In the genomic region with DNA sequence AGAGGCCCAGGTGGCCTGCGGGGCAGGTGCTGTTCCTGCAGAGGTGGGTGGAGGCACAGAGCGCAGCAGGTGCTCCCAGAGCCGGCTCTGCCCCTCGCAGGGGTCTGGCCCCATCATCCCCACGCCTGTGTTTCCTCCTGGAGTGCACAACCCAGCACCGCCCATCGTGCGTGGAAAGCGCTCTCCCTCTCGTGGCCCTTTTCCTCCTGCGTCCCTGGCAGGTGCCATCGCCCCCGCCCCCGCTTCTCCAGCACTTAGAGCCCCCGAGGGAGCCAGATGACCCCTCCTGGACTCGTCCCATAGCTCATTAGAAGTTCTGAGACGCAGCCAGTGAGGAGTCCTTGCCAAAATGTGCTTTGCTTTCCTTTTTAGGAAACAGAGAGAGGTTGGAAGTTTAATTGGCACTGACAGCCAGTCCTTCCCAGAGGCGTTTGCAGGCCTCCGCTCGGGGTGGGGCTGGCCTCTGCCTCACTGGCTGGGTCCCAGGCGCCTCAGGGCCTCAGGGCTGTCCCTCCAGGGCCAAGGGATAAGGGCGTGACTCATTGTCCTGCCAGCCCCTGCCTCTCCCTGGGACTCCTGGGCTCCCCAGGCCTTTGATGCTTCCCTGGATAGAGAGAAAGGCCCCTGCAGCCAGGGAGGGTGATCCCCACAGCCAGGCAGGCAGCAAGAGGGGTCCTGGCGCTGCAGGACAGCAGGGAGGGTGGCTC, we compare ENCODE assay signal across 7 cellular contexts. TPM values are rescaled to one million over a fixed set of nuclear protein-coding genes. Genes with fewer than 3 reads are reported as not detected.
DNase-seq lines count a peak whose midpoint lies in the region; ATAC-seq and TF ChIP-seq lines count a peak whose summit lies in the region.

No MANE protein-coding gene starts in this region.

- peaks cover 6% of the 10 kb centered on the region for H3K9me3 Mint-ChIP-seq in mesothelial cell of epicardium

- no peak for TF ChIP-seq POLR2A in thyroid gland (IDR thresholded peaks at IDR 0.05)

- intact Hi-C loops in thyroid gland (cut with DNase I): no loop called here

- H3K27me3 ChIP-seq in esophagus (ENCODE audit: control insufficient read depth in 1 of 2, insufficient read depth in 2 of 2, low read length in 2 of 2) (no peaks in the 10 kb centered on the region), thyroid gland (no peaks in the 10 kb centered on the region)

- H3K27me3 Mint-ChIP-seq in mesothelial cell of epicardium (ENCODE audit: low read depth) (no peaks in the 10 kb centered on the region), T-helper 17 cell (no peaks in the 10 kb centered on the region)

- H3K36me3 Mint-ChIP-seq in mesothelial cell of epicardium: peaks cover 10% of the 10 kb centered on the region
- H3K36me3 Mint-ChIP-seq in T-helper 17 cell (ENCODE audit: low read depth): no peaks in the 10 kb centered on the region

- H3K27ac Mint-ChIP-seq in mesothelial cell of epicardium: peak overlapping the region; percentile 34
- H3K27ac Mint-ChIP-seq in T-helper 17 cell: no peak overlapping the region

- H3K4me3 Mint-ChIP-seq in mesothelial cell of epicardium (no peak overlapping the region), T-helper 17 cell (no peak overlapping the region)

- H3K27ac ChIP-seq in esophagus (ENCODE audit: low read depth in 2 of 2, low read length in 1 of 2) (peak overlapping the region; percentile 79 to 89), thyroid gland (no peak overlapping the region)

- DNase-seq in NCI-H1092 (lab: John Stamatoyannopoulos, UW) (peak; percentile 69), mesothelial cell of epicardium (ENCODE audit: low spot score in 2 of 2, unreplicated experiment in 2 of 2) (no peak), ureter (ENCODE audit: low spot score) (peak; percentile 87), thyroid gland (no peak), T-helper 17 cell (no peak), NCI-H69 (lab: John Stamatoyannopoulos, UW) (no peak)

- WGBS in esophagus, 2 donors: 32 to 39% methylated on average over 22 to 23 of the region's 23 CpGs
- 79 to 83% methylated on average over 18 to 22 of the region's 23 CpGs for WGBS in thyroid gland, 2 donors

- no peak for ATAC-seq in T-helper 17 cell

- TF ChIP-seq CTCF in mesothelial cell of epicardium (IDR thresholded peaks at IDR 0.05; ENCODE audit: unreplicated experiment) (no peak), thyroid gland (IDR thresholded peaks at IDR 0.05) (no peak)

- no peak overlapping the region for H3K4me3 ChIP-seq in esophagus (ENCODE audit: low read depth in 1 of 2, low read length in 2 of 2)
- H3K4me3 ChIP-seq in thyroid gland (replicated peaks in 1 of 3): no peak overlapping the region

- H3K36me3 ChIP-seq in esophagus (ENCODE audit: control insufficient read depth in 2 of 2, insufficient read depth in 2 of 2, low read length in 1 of 2) (peaks cover 0 to 19% of the 10 kb centered on the region in 2 donors), thyroid gland (peaks cover 0 to 2% of the 10 kb centered on the region in 2 donors)

- peaks cover 6 to 14% of the 10 kb centered on the region in 2 donors for H3K4me1 ChIP-seq in esophagus (ENCODE audit: control insufficient read depth in 2 of 2, insufficient read depth in 2 of 2, low read length in 1 of 2)
- H3K4me1 ChIP-seq in thyroid gland: peaks cover 0 to 10% of the 10 kb centered on the region in 2 donors

- H3K4me1 Mint-ChIP-seq in mesothelial cell of epicardium: peaks cover 5% of the 10 kb centered on the region
- H3K4me1 Mint-ChIP-seq in T-helper 17 cell: no peaks in the 10 kb centered on the region

- H3K9me3 ChIP-seq in esophagus (ENCODE audit: control insufficient read depth in 2 of 2, insufficient read depth in 1 of 2, low read depth in 1 of 2, low read length in 1 of 2) (no peaks in the 10 kb centered on the region), thyroid gland (no peaks in the 10 kb centered on the region), T-helper 17 cell (ENCODE audit: control insufficient read depth, low read length, poor library complexity, severe bottlenecking) (no peaks in the 10 kb centered on the region)

RNA-seq across cellular contexts. Expression of a gene that starts 32.2 kb away (rescaled TPM):
- polyA plus RNA-seq in esophagus: 10 to 100 TPM; 21.5 to 26.7 TPM
- total RNA-seq in mesothelial cell of epicardium: 23.1 to 26.9 TPM (median 26.5 TPM) in 3 replicates
- 26.2 TPM for total RNA-seq in ureter
- 10 to 100 TPM; 19.5 to 37.8 (median 27.8) TPM for total RNA-seq in thyroid gland
- 10 to 100 TPM; 21.0 to 25.6 TPM for total RNA-seq in T-helper 17 cell

Comparison
In these comparisons a context has a peak if more than half of its experiments do, and no peak if none do; other contexts are left out.
1. DNase-seq: peak in NCI-H1092 (single experiment) and ureter (single experiment); none in mesothelial cell of epicardium (0 of 2), thyroid gland (0 of 2), T-helper 17 cell (0 of 3) and NCI-H69 (single experiment).
2. H3K27ac ChIP-seq: peak in esophagus (2 of 2); none in thyroid gland (0 of 3).